In genomic region chr10:63133056-63133786, GRCh38 we compare ENCODE assay signal across 8 cellular contexts. TPM values are rescaled to one million over a fixed set of nuclear protein-coding genes. Genes with fewer than 3 reads are reported as not detected.
A peak's percentile ranks its signal among the peaks of the same experiment; 100 is the strongest.
DNase-seq lines count a peak whose midpoint lies in the region; ATAC-seq, FAIRE-seq and TF ChIP-seq lines count a peak whose summit lies in the region.

Gene NRBF2, plus strand, starts transcription at chr10:63133328. Its CDS starts 143 bp downstream, at chr10:63133471.

- 0 to 1% (median 1%) methylated on average over 49 to 53 of the region's 53 CpGs for WGBS in adipose tissue, 3 donors
- 0 to 1% (median 1%) methylated on average over 18 to 53 of the region's 53 CpGs for WGBS in heart left ventricle, 4 donors
- 0 to 1% methylated on average over 3 to 39 of the region's 53 CpGs for WGBS in upper lobe of left lung, 2 donors

- intact Hi-C loops in heart left ventricle (cut with DNase I) (loop anchor here in 5 of 10 donors (1.0 to 10.0 kb wide), 2 partner anchors 17 to 318 kb away; partner anchors contain the start of gene EGR2 (in 5 of the 5)), posterior cingulate gyrus (cut with DNase I) (loop anchor here (10.0 kb wide), 1 partner anchor 328 kb away; the partner anchor contains the start of gene ADO)

- H3K36me3 ChIP-seq in heart left ventricle, result no peaks in the 10 kb centered on the region
- H3K36me3 ChIP-seq in upper lobe of left lung, result no peaks in the 10 kb centered on the region

- H3K4me3 ChIP-seq in heart left ventricle, result peak within 1 kb of the TSS; percentile 81 to 100 (median 94)
- peak within 1 kb of the TSS; percentile 66 to 84 (median 74) for H3K4me3 ChIP-seq in upper lobe of left lung

- H3K27me3 ChIP-seq in heart left ventricle (no peaks in the 10 kb centered on the region), upper lobe of left lung (no peaks in the 10 kb centered on the region)

- DNase-seq in GM12891 (ENCODE audit: insufficient read length, low spot score), result peak; percentile 79
- peak; percentile 99 for DNase-seq in NCI-H1436 (lab: John Stamatoyannopoulos, UW)
- peak; percentile 94 for DNase-seq in T follicular helper cell (ENCODE audit: low read depth)
- DNase-seq in heart left ventricle, result peak; percentile 97 to 99 (median 99)
- DNase-seq in posterior cingulate gyrus, result peak; percentile 84 to 99 (median 94)
- DNase-seq in upper lobe of left lung, result peak; percentile 99

- H3K9me3 ChIP-seq in heart left ventricle (no peaks in the 10 kb centered on the region), upper lobe of left lung (no peaks in the 10 kb centered on the region)

- H3K4me1 ChIP-seq in heart left ventricle (peaks cover 5 to 41% (median 23%) of the 10 kb centered on the region in 12 donors), upper lobe of left lung (peaks cover 30 to 42% (median 34%) of the 10 kb centered on the region in 4 donors)

- peak; percentile 98 for ATAC-seq in HG02840 (IDR thresholded peaks at IDR 0.05; ENCODE audit: low FRiP score, unreplicated experiment)
- peak; percentile 99 to 100 (median 100) for ATAC-seq in heart left ventricle
- ATAC-seq in upper lobe of left lung (ENCODE audit: low FRiP score in 2 of 2), result peak; percentile 98 to 99

- H3K27ac ChIP-seq in adipose tissue (ENCODE audit: low read depth, low read length) (peak within 1 kb of the TSS; percentile 89), heart left ventricle (peak within 1 kb of the TSS; percentile 78 to 99 (median 92)), upper lobe of left lung (peak within 1 kb of the TSS; percentile 95 to 98 (median 96))

- peak in 1 of 4 donors; percentile 78 for TF ChIP-seq EP300 in upper lobe of left lung (IDR thresholded peaks at IDR 0.05)

- TF ChIP-seq POLR2A in GM12891 (IDR thresholded peaks at IDR 0.05; ENCODE audit: low read depth, low read length) (peak; percentile 97), heart left ventricle (IDR thresholded peaks at IDR 0.05) (peak; percentile 85 to 96), upper lobe of left lung (IDR thresholded peaks at IDR 0.05) (peak; percentile 91 to 99 (median 98))

- peak; percentile 99 for FAIRE-seq in GM12891 (lab: Jason Lieb, UNC)

- TF ChIP-seq CTCF in heart left ventricle (IDR thresholded peaks at IDR 0.05) (peak in 5 of 12 donors; percentile 8 to 39 (median 19)), upper lobe of left lung (IDR thresholded peaks at IDR 0.05) (peak in 3 of 6 experiments; percentile 14 to 36 (median 16))

TF ChIP-seq in GM12891, 5 proteins besides CTCF, POLR2A, EP300 and RAD21:
- peak; percentile 80 for TF ChIP-seq POU2F2 (IDR thresholded peaks at IDR 0.05; ENCODE audit: low read depth, low read length)
- TF ChIP-seq PAX5 (IDR thresholded peaks at IDR 0.05; ENCODE audit: insufficient read depth, low read length, severe bottlenecking), result no peak
- TF ChIP-seq SPI1 (IDR thresholded peaks at IDR 0.05; ENCODE audit: low read depth, low read length), result peak; percentile 83
- peak; percentile 97 for TF ChIP-seq POLR2AphosphoS5 (IDR thresholded peaks at IDR 0.05; ENCODE audit: low read depth, low read length)
- TF ChIP-seq TAF1 (IDR thresholded peaks at IDR 0.05; ENCODE audit: low read depth, low read length), result peak; percentile 82

RNA-seq across cellular contexts. Expression of gene NRBF2, which starts in this region (rescaled TPM):
- polyA plus RNA-seq in GM12891 (2012; ENCODE audit: low read depth, missing spikeins), result 20.4 TPM
- polyA plus RNA-seq in adipose tissue (10 to 100 TPM in 2 of 3 donors, 1 to 10 TPM in 1; 8.4 to 41.2 (median 32.6) TPM), heart left ventricle (10 to 100 TPM in 1 of 2 donors, 1 to 10 TPM in 1; 2.7 to 15.2 TPM)
- total RNA-seq in heart left ventricle (10 to 100 TPM in 6 of 9 donors, 1 to 10 TPM in 3; 7.4 to 18.3 (median 10.7) TPM), upper lobe of left lung (10 to 100 TPM in 5 of 6 donors, 1 to 10 TPM in 1; 8.8 to 23.5 (median 16.9) TPM)

Comparison
In these comparisons a context has a peak if more than half of its experiments do, and no peak if none do; other contexts are left out.
1. Peak in every context shown above with its lines: DNase-seq, ATAC-seq, H3K4me3 ChIP-seq and H3K27ac ChIP-seq.